ENCODE assay signal across 1 cellular context in genomic region chr5:82812575-82812974, GRCh38.
TF ChIP-seq lines count a peak whose summit lies in the region.

No MANE protein-coding gene starts in this region.

TF ChIP-seq in neural cell, 6 proteins besides CTCF, POLR2A, EP300 and RAD21 (continued from another document):
- no peak for TF ChIP-seq REST (IDR thresholded peaks at IDR 0.05; ENCODE audit: borderline replicate concordance)
- no peak for TF ChIP-seq TAF1 (IDR thresholded peaks at IDR 0.05; ENCODE audit: low read depth)
- no peak for TF ChIP-seq EZH2 (IDR thresholded peaks at IDR 0.05; ENCODE audit: borderline replicate concordance, insufficient read depth, low read length, poor library complexity, severe bottlenecking)
- TF ChIP-seq MXI1 (conservative IDR thresholded peaks at IDR 0.05; ENCODE audit: poor library complexity, severe bottlenecking) = no peak
- TF ChIP-seq POLR2AphosphoS5 (IDR thresholded peaks at IDR 0.05) = no peak
TF ChIP-seq in neural cell: peak in this region for 0.
